ENCODE assay signal across 15 cellular contexts in the genomic region with DNA sequence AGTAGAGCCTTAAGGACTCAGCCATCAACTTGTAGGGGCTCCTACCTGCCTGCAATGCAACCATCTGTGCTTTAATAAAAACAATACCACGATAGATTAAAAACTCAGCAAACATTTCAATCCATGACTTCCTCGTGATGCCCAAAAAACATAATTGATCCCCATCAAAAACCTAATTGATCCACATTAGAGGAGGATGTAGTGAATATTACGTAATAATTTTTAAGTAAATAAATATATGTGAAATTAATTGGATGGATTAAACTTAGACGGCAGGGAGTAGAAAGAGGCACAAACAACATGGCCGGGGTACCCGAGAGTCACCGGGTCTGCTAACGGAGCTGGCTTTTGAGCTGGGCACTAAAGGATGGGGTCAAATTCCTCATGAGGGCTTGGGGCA.
A peak's percentile ranks its signal among the peaks of the same experiment; 100 is the strongest.
DNase-seq lines count a peak whose midpoint lies in the region; ATAC-seq, FAIRE-seq and TF ChIP-seq lines count a peak whose summit lies in the region.
"Had no signal": no experiment of that assay in that cellular context is flagged by ENCODE, and none has a peak within 500 bp of the region (broad histone marks: within the 10 kb centered on the region; RNA-seq: fewer than 3 reads in every experiment).

No MANE protein-coding gene starts in this region.

- H3K27me3 ChIP-seq in cardiac muscle cell (no peaks in the 10 kb centered on the region), heart right ventricle (peaks cover 0 to 28% (median 4%) of the 10 kb centered on the region in 7 donors), K562 (ENCODE audit: control insufficient read depth in 2 of 2, insufficient read depth in 2 of 2, low read length in 2 of 2) (peaks cover 0 to 6% of the 10 kb centered on the region in 2 experiments; a peak in 1 of 5 replicates)
- H3K27me3 ChIP-seq: BLaER1 had no signal

- no peak overlapping the region for H2AFZ ChIP-seq in K562 (ENCODE audit: low read depth, low read length)

- TF ChIP-seq EP300 in K562 (IDR thresholded peaks at IDR 0.05; ENCODE audit: low read length) = no peak

- intact Hi-C loops in heart right ventricle (cut with DNase I) = no loop called here
- intact Hi-C loops in K562 (cut with micrococcal nuclease) = loop anchor here (5.0 kb wide), 2 partner anchors 122 to 272 kb away; no protein-coding TSS in a partner anchor

- no peaks in the 10 kb centered on the region for H3K27me3 Mint-ChIP-seq in mesothelial cell of epicardium (ENCODE audit: low read depth)
- H3K27me3 Mint-ChIP-seq in stimulated activated memory B cell treated with anti-CD40 and anti-IgM and Interleukin-4, amounts not matched to agents 10 μg/mL and 1 μg/mL and 100 μg/mL, for 72 hours = peaks cover 5% of the 10 kb centered on the region
- H3K27me3 Mint-ChIP-seq: CD8-positive, alpha-beta memory T cell had no signal

- FAIRE-seq in K562 (lab: Jason Lieb, UNC) = no peak
- FAIRE-seq: GM18507 had no signal

- H3K9me3 ChIP-seq in cardiac muscle cell (ENCODE audit: low read depth) (no peaks in the 10 kb centered on the region), heart right ventricle (no peaks in the 10 kb centered on the region), K562 (replicated peaks; ENCODE audit: control insufficient read depth, insufficient read depth, low read depth, low read length) (no peaks in the 10 kb centered on the region)
- H3K9me3 ChIP-seq: BLaER1 had no signal

- BruUV-seq in K562 (replicated peaks; lab: Mats Ljungman, UMichigan) = no TSS peak

- in situ Hi-C loops in K562 (cut with MboI) = no loop called here

- no peak for TF ChIP-seq CTCF in cardiac muscle cell (IDR thresholded peaks at IDR 0.05; ENCODE audit: low read depth, low read length)
- TF ChIP-seq CTCF in heart right ventricle (IDR thresholded peaks at IDR 0.05) = no peak
- no peak for TF ChIP-seq CTCF in K562 (IDR thresholded peaks at IDR 0.05 in 2 of 3, conservative IDR thresholded peaks at IDR 0.05 in 1 of 3; ENCODE audit: insufficient read depth in 2 of 3, low read depth in 1 of 3, low read length in 3 of 3)
- TF ChIP-seq CTCF in mesothelial cell of epicardium (IDR thresholded peaks at IDR 0.05; ENCODE audit: unreplicated experiment) = no peak

- no peaks in the 10 kb centered on the region for H3K79me2 ChIP-seq in K562 (ENCODE audit: control insufficient read depth, insufficient read depth, low read length)

- H3K9me1 ChIP-seq in K562 (ENCODE audit: control insufficient read depth, insufficient read depth, low read length) = no peaks in the 10 kb centered on the region

- no peak for TF ChIP-seq POLR2A in K562 (conservative IDR thresholded peaks at IDR 0.05)

- no peak overlapping the region for H3K9ac ChIP-seq in K562 (ENCODE audit: insufficient read depth in 1 of 2, low read depth in 2 of 2, low read length in 2 of 2)
- H3K9ac ChIP-seq: BLaER1 had no signal

- peak overlapping the region; percentile 70 for H3K27ac ChIP-seq in cardiac muscle cell
- H3K27ac ChIP-seq in heart right ventricle = no peak overlapping the region
- no peak overlapping the region for H3K27ac ChIP-seq in K562 (ENCODE audit: extremely low read depth, low read depth, low read length)
- H3K27ac ChIP-seq: 22Rv1, BLaER1 had no signal

- H3K4me2 ChIP-seq in K562 (ENCODE audit: insufficient read depth, low read length) = no peak overlapping the region
- H3K4me2 ChIP-seq: BLaER1 had no signal

- POLR2A ChIA-PET in K562 (lab: Yijun Ruan, JAX) = no interaction called here

- peaks cover 32% of the 10 kb centered on the region for H3K4me1 Mint-ChIP-seq in mesothelial cell of epicardium
- H3K4me1 Mint-ChIP-seq in stimulated activated memory B cell treated with anti-CD40 and anti-IgM and Interleukin-4, amounts not matched to agents 10 μg/mL and 1 μg/mL and 100 μg/mL, for 72 hours = peaks cover 45% of the 10 kb centered on the region

- 96 to 97% methylated on average over 8 of the region's 8 CpGs for WGBS in heart right ventricle, 2 donors
- under 1% methylated on average over 8 of the region's 8 CpGs for WGBS in K562 (ENCODE audit: insufficient coverage, low coverage, missing lambda C conversion rate)

- no peaks in the 10 kb centered on the region for H4K20me1 ChIP-seq in K562 (replicated peaks; ENCODE audit: control insufficient read depth, insufficient read depth, low read length)
- H4K20me1 ChIP-seq: BLaER1 had no signal

- H3K9me3 Mint-ChIP-seq in mesothelial cell of epicardium = no peaks in the 10 kb centered on the region
- H3K9me3 Mint-ChIP-seq in stimulated activated memory B cell treated with anti-CD40 and anti-IgM and Interleukin-4, amounts not matched to agents 10 μg/mL and 1 μg/mL and 100 μg/mL, for 72 hours = no peaks in the 10 kb centered on the region
- H3K9me3 Mint-ChIP-seq: CD8-positive, alpha-beta memory T cell had no signal

- H3K27ac Mint-ChIP-seq in mesothelial cell of epicardium = peak overlapping the region; percentile 83
- peak overlapping the region; percentile 13 for H3K27ac Mint-ChIP-seq in stimulated activated memory B cell treated with anti-CD40 and anti-IgM and Interleukin-4, amounts not matched to agents 10 μg/mL and 1 μg/mL and 100 μg/mL, for 72 hours

- H3K36me3 ChIP-seq in cardiac muscle cell (no peaks in the 10 kb centered on the region), heart right ventricle (no peaks in the 10 kb centered on the region), K562 (ENCODE audit: control insufficient read depth, insufficient read depth, low read length) (no peaks in the 10 kb centered on the region)
- H3K36me3 ChIP-seq: BLaER1 had no signal

- DNase-seq in cardiac muscle cell (ENCODE audit: low read depth in 1 of 2, low spot score in 1 of 2) (no peak), heart right ventricle (no peak), K562 (ENCODE audit: extremely low read depth in 1 of 4, low spot score in 3 of 4) (no peak), mesothelial cell of epicardium (ENCODE audit: low spot score in 2 of 2, unreplicated experiment in 2 of 2) (no peak), germinal center (ENCODE audit: low spot score) (no peak), GDM1 (lab: John Stamatoyannopoulos, UW) (no peak)
- DNase-seq in activated CD8-positive, alpha-beta memory T cell treated with anti-CD3 and anti-CD28 coated beads for 24 hours = no peak
- DNase-seq: AML-193; CD8-positive, alpha-beta memory T cell; DMS53; H7 had no signal

- no peak for TF ChIP-seq RAD21 in K562 (CRISPR knock-in tag; conservative IDR thresholded peaks at IDR 0.05 in 1 of 2, IDR thresholded peaks at IDR 0.05 in 1 of 2)

- H3K36me3 Mint-ChIP-seq in mesothelial cell of epicardium = no peaks in the 10 kb centered on the region
- no peaks in the 10 kb centered on the region for H3K36me3 Mint-ChIP-seq in stimulated activated memory B cell treated with anti-CD40 and anti-IgM and Interleukin-4, amounts not matched to agents 10 μg/mL and 1 μg/mL and 100 μg/mL, for 72 hours
- H3K36me3 Mint-ChIP-seq: CD8-positive, alpha-beta memory T cell had no signal

- ATAC-seq in heart right ventricle = no peak
- no peak for ATAC-seq in K562
- ATAC-seq in stimulated activated memory B cell treated with anti-CD40 and anti-IgM and Interleukin-4, amounts not matched to agents 10 μg/mL and 1 μg/mL and 100 μg/mL, for 72 hours = no peak

- H3K4me3 ChIP-seq in cardiac muscle cell (no peak overlapping the region), heart right ventricle (no peak overlapping the region), K562 (no peak overlapping the region)
- H3K4me3 ChIP-seq: BLaER1 had no signal

- CTCF ChIA-PET in K562 (lab: Yijun Ruan, JAX; ENCODE audit: low intra/inter-chr PET ratio) = no interaction called here

- H3K4me1 ChIP-seq in cardiac muscle cell (ENCODE audit: low read depth) (no peaks in the 10 kb centered on the region), heart right ventricle (peaks cover 0 to 11% (median 4%) of the 10 kb centered on the region in 9 donors), K562 (replicated peaks in 1 of 2; ENCODE audit: control insufficient read depth in 2 of 2, insufficient read depth in 2 of 2, low read length in 2 of 2) (no peaks in the 10 kb centered on the region)

- no peak overlapping the region for H3K4me3 Mint-ChIP-seq in mesothelial cell of epicardium
- H3K4me3 Mint-ChIP-seq in stimulated activated memory B cell treated with anti-CD40 and anti-IgM and Interleukin-4, amounts not matched to agents 10 μg/mL and 1 μg/mL and 100 μg/mL, for 72 hours = no peak overlapping the region
- H3K4me3 Mint-ChIP-seq: CD8-positive, alpha-beta memory T cell had no signal

TF ChIP-seq in K562, 482 proteins besides CTCF, POLR2A, EP300 and RAD21:
- TF ChIP-seq CEBPB (tag; IDR thresholded peaks at IDR 0.05) (peak; percentile 43), KLF6 (CRISPR knock-in tag; IDR thresholded peaks at IDR 0.05; ENCODE audit: borderline replicate concordance) (no peak), CEBPG (CRISPR knock-in tag; IDR thresholded peaks at IDR 0.05) (no peak), CEBPG (tag; conservative IDR thresholded peaks at IDR 0.05 in 1 of 2, IDR thresholded peaks at IDR 0.05 in 1 of 2) (peak in 1 of 2 experiments; percentile 81; a peak in 2 of 4 replicates)
